In the genomic region with DNA sequence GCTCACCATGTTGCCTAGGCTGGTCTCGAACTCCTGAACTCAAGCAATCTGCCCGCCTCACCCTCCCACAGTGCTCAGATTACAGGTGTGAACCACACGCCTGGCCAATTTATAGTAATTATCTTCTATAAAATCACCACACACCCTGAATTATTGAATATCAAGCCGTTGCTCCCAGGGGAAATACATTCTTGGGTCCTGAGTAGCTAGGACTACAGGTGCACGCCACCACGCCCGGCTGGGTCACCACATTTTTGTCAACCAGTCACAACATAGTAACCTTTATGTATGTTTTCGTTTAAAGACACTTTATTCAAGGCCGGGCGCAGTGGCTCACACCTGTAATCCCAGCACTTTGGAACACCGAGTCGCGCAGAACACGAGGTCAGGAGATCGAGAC, we compare ENCODE assay signal across 10 cellular contexts. TPM values are rescaled to one million over a fixed set of nuclear protein-coding genes. Genes with fewer than 3 reads are reported as not detected.
"Had no signal": no experiment of that assay in that cellular context is flagged by ENCODE, and none has a peak within 500 bp of the region (broad histone marks: within the 10 kb centered on the region; RNA-seq: fewer than 3 reads in every experiment).

No MANE protein-coding gene starts in this region.

- H3K36me3 ChIP-seq: HAP-1 had no signal

- DNase-seq: GM23248, GOT3, H7, H9, HCEC 1CT, HFFc6 had no signal

- ATAC-seq: GM23338, HCT116 had no signal

- H3K27ac ChIP-seq: GM23248 had no signal

- H3K9ac ChIP-seq: GM23248 had no signal

- H3K9me3 ChIP-seq: HAP-1 had no signal

- H3K4me3 ChIP-seq: GM23248, GM23338, HAP-1 had no signal

- H2AFZ ChIP-seq: GM23248, GM23338 had no signal

- H3K4me2 ChIP-seq: GM23338 had no signal

RNA-seq across cellular contexts. Expression of a gene that starts 8.3 kb away (rescaled TPM):
- total RNA-seq: GM23248, H4, HFFc6 had no signal
- polyA plus RNA-seq: GM23248 had no signal
